Comparison of ENCODE assay signal across 1 cellular context in genomic region chr6:143677891-143678737, GRCh38.
A peak's percentile ranks its signal among the peaks of the same experiment; 100 is the strongest.
TF ChIP-seq lines count a peak whose summit lies in the region.

Gene PHACTR2 (plus strand): TSS chr6:143677965. CDS start chr6:143678164, 199 bp downstream.

TF ChIP-seq in HepG2, 621 proteins besides CTCF, POLR2A, EP300 and RAD21 (continued from another document and continues in another):
- peak; percentile 35; the same call in 1 of the 2 replicates for TF ChIP-seq SKIL (CRISPR knock-in tag; IDR thresholded peaks at IDR 0.05; ENCODE audit: borderline replicate concordance)
- TF ChIP-seq CEBPB (IDR thresholded peaks at IDR 0.05; ENCODE audit: borderline replicate concordance, low read depth, low read length): no peak
- TF ChIP-seq ZIK1 (CRISPR knock-in tag; IDR thresholded peaks at IDR 0.05; ENCODE audit: borderline replicate concordance, low read depth): peak; percentile 56; the same call in 1 of the 2 replicates
- peak; percentile 68 for TF ChIP-seq HDAC1 (CRISPR knock-in tag; IDR thresholded peaks at IDR 0.05)
- TF ChIP-seq ZNF276 (CRISPR knock-in tag; IDR thresholded peaks at IDR 0.05; ENCODE audit: low read depth): peak; percentile 65; the same call in 1 of the 2 replicates
- TF ChIP-seq SETDB1 (CRISPR knock-in tag; IDR thresholded peaks at IDR 0.05; ENCODE audit: borderline replicate concordance): no peak
- peak; percentile 47; the same call in 1 of the 2 replicates for TF ChIP-seq ZBTB10 (CRISPR knock-in tag; IDR thresholded peaks at IDR 0.05; ENCODE audit: borderline replicate concordance)
- TF ChIP-seq SALL2 (CRISPR knock-in tag; IDR thresholded peaks at IDR 0.05): peak; percentile 72; the same call in 1 of the 2 replicates
- TF ChIP-seq DMAP1 (CRISPR knock-in tag; IDR thresholded peaks at IDR 0.05): peak; percentile 18; the same call in 1 of the 2 replicates
- TF ChIP-seq SP4 (CRISPR knock-in tag; IDR thresholded peaks at IDR 0.05): no peak; the same call in 1 of the 2 replicates
- TF ChIP-seq MED1 (CRISPR knock-in tag; IDR thresholded peaks at IDR 0.05): peak; percentile 52; the same call in 1 of the 2 replicates
- TF ChIP-seq KDM5B (CRISPR knock-in tag; IDR thresholded peaks at IDR 0.05; ENCODE audit: borderline replicate concordance): peak; percentile 95
- peak; percentile 43; the same call in 1 of the 2 replicates for TF ChIP-seq NCOA1 (CRISPR knock-in tag; IDR thresholded peaks at IDR 0.05)
- no peak for TF ChIP-seq USF2 (IDR thresholded peaks at IDR 0.05; ENCODE audit: low read depth, low read length)
- no peak for TF ChIP-seq USF2 (CRISPR knock-in tag; IDR thresholded peaks at IDR 0.05; ENCODE audit: borderline replicate concordance)
- TF ChIP-seq ZNF710 (CRISPR knock-in tag; IDR thresholded peaks at IDR 0.05; ENCODE audit: borderline replicate concordance): peak; percentile 82
- 0 out of 2 replicates have a peak, but pooled peaks have one; percentile 53 for TF ChIP-seq ZBTB7A (CRISPR knock-in tag; IDR thresholded peaks at IDR 0.05)
- TF ChIP-seq ERF (CRISPR knock-in tag; IDR thresholded peaks at IDR 0.05): peak; percentile 66
- peak; percentile 73; the same call in 1 of the 2 replicates for TF ChIP-seq ARHGAP35 (CRISPR knock-in tag; IDR thresholded peaks at IDR 0.05; ENCODE audit: borderline replicate concordance)
- TF ChIP-seq ZNF138 (CRISPR knock-in tag; IDR thresholded peaks at IDR 0.05; ENCODE audit: low read depth): peak; percentile 58; the same call in 1 of the 2 replicates
- TF ChIP-seq ZHX1 (CRISPR knock-in tag; IDR thresholded peaks at IDR 0.05; ENCODE audit: low read depth): peak; percentile 43; the same call in 1 of the 2 replicates
- peak; percentile 77; the same call in 1 of the 2 replicates for TF ChIP-seq ARNT2 (CRISPR knock-in tag; IDR thresholded peaks at IDR 0.05; ENCODE audit: low read depth)
- no peak for TF ChIP-seq ZNF660 (CRISPR knock-in tag; IDR thresholded peaks at IDR 0.05; ENCODE audit: borderline replicate concordance, low read depth)
- TF ChIP-seq U2AF2 (IDR thresholded peaks at IDR 0.05; ENCODE audit: low read depth, low read length): no peak
- no peak for TF ChIP-seq ZKSCAN8 (CRISPR knock-in tag; IDR thresholded peaks at IDR 0.05; ENCODE audit: borderline replicate concordance)
- no peak for TF ChIP-seq ZNF75D (CRISPR knock-in tag; IDR thresholded peaks at IDR 0.05; ENCODE audit: borderline replicate concordance)
- TF ChIP-seq ZNF263 (CRISPR knock-in tag; IDR thresholded peaks at IDR 0.05): peak; percentile 69
- TF ChIP-seq XBP1 (CRISPR knock-in tag; IDR thresholded peaks at IDR 0.05): no peak
- peak; percentile 69; the same call in 1 of the 2 replicates for TF ChIP-seq HOXA5 (CRISPR knock-in tag; IDR thresholded peaks at IDR 0.05)
- peak; percentile 90 for TF ChIP-seq ZNF891 (CRISPR knock-in tag; IDR thresholded peaks at IDR 0.05)
- peak; percentile 86 for TF ChIP-seq BRF2 (CRISPR knock-in tag; IDR thresholded peaks at IDR 0.05)
- TF ChIP-seq ZNF275 (CRISPR knock-in tag; IDR thresholded peaks at IDR 0.05; ENCODE audit: borderline replicate concordance): 0 out of 2 replicates have a peak, but pooled peaks have one; percentile 82
- no peak for TF ChIP-seq CEBPZ (IDR thresholded peaks at IDR 0.05; ENCODE audit: low read length)
- peak; percentile 89 for TF ChIP-seq ZFY (CRISPR knock-in tag; IDR thresholded peaks at IDR 0.05)
- TF ChIP-seq MAX (IDR thresholded peaks at IDR 0.05): peak; percentile 94
- 0 out of 2 replicates have a peak, but pooled peaks have one; percentile 58 for TF ChIP-seq CREB3 (CRISPR knock-in tag; IDR thresholded peaks at IDR 0.05)
